Comparison of ENCODE assay signal across 8 cellular contexts in genomic region chr9:137087409-137087925, GRCh38. TPM values are rescaled to one million over a fixed set of nuclear protein-coding genes. Genes with fewer than 3 reads are reported as not detected.
DNase-seq lines count a peak whose midpoint lies in the region; ATAC-seq and TF ChIP-seq lines count a peak whose summit lies in the region.

No MANE protein-coding gene starts in this region.

- H3K4me3 ChIP-seq in gastroesophageal sphincter: peak overlapping the region; percentile 56 to 61
- peak overlapping the region; percentile 50 to 88 (median 79) for H3K4me3 ChIP-seq in skin epidermis

- no peak for ATAC-seq in gastroesophageal sphincter

- no peak for DNase-seq in activated naive CD4-positive, alpha-beta T cell treated with Interleukin-2 at 50 U/mL for 16 hours
- DNase-seq in UCSD-AML1 (lab: John Stamatoyannopoulos, UW; ENCODE audit: unreplicated experiment): peak; percentile 44
- no peak for DNase-seq in activated gamma-delta T cell treated with Interleukin-2 at 50 U/mL for 16 hours
- DNase-seq in NCI-H2171 treated with DMSO at 0.1 percent for 48 hours (lab: John Stamatoyannopoulos, UW): no peak
- DNase-seq in globus pallidus (ENCODE audit: low spot score): no peak

- peak overlapping the region; percentile 93 for H3K27ac Mint-ChIP-seq in activated naive CD4-positive, alpha-beta T cell treated with anti-CD3 and anti-CD28 coated beads, Interleukin-2, amount 50 U/mL, for 24 hours

- peaks cover 0 to 48% of the 10 kb centered on the region in 2 donors for H3K36me3 ChIP-seq in gastroesophageal sphincter

- no peaks in the 10 kb centered on the region for H3K9me3 Mint-ChIP-seq in activated naive CD4-positive, alpha-beta T cell treated with anti-CD3 and anti-CD28 coated beads, Interleukin-2, amount 50 U/mL, for 24 hours

- peaks cover 0 to 66% (median 14%) of the 10 kb centered on the region in 3 donors for H3K4me1 ChIP-seq in gastroesophageal sphincter

- H3K27ac ChIP-seq in gastroesophageal sphincter: peak overlapping the region; percentile 64 to 99 (median 96)
- peak overlapping the region; percentile 52 to 99 (median 97) for H3K27ac ChIP-seq in skin epidermis

- no peaks in the 10 kb centered on the region for H3K9me3 ChIP-seq in gastroesophageal sphincter

- peaks cover 34% of the 10 kb centered on the region for H3K4me1 Mint-ChIP-seq in activated naive CD4-positive, alpha-beta T cell treated with anti-CD3 and anti-CD28 coated beads, Interleukin-2, amount 50 U/mL, for 24 hours

- H3K4me3 Mint-ChIP-seq in activated naive CD4-positive, alpha-beta T cell treated with anti-CD3 and anti-CD28 coated beads, Interleukin-2, amount 50 U/mL, for 24 hours: peak overlapping the region; percentile 89

- TF ChIP-seq EP300 in gastroesophageal sphincter (IDR thresholded peaks at IDR 0.05): no peak

- TF ChIP-seq POLR2A in gastroesophageal sphincter (IDR thresholded peaks at IDR 0.05): no peak

- no peak for TF ChIP-seq CTCF in gastroesophageal sphincter (IDR thresholded peaks at IDR 0.05)

- WGBS in gastroesophageal sphincter (ENCODE audit: low coverage in 1 of 2), 2 donors: 20 to 45% methylated on average over 6 to 9 of the region's 22 CpGs

- H3K36me3 Mint-ChIP-seq in activated naive CD4-positive, alpha-beta T cell treated with anti-CD3 and anti-CD28 coated beads, Interleukin-2, amount 50 U/mL, for 24 hours: peaks cover 2% of the 10 kb centered on the region

- no peaks in the 10 kb centered on the region for H3K27me3 Mint-ChIP-seq in activated naive CD4-positive, alpha-beta T cell treated with anti-CD3 and anti-CD28 coated beads, Interleukin-2, amount 50 U/mL, for 24 hours

- H3K27me3 ChIP-seq in gastroesophageal sphincter: no peaks in the 10 kb centered on the region

RNA-seq across cellular contexts. Expression of gene MAN1B1, which starts 0.7 kb away (rescaled TPM):
- 10 to 100 TPM; 26.1 to 30.2 (median 29.3) TPM for total RNA-seq in gastroesophageal sphincter

RNA-seq across cellular contexts. Expression of gene UAP1L1, which starts 10.2 kb away (rescaled TPM):
- total RNA-seq in gastroesophageal sphincter: 1 to 10 TPM; 4.2 to 7.3 (median 6.0) TPM

RNA-seq across cellular contexts. Expression of gene SAPCD2, which starts 17.1 kb away (rescaled TPM):
- total RNA-seq in gastroesophageal sphincter: 1 to 10 TPM in 1 of 4 donors, under 1 TPM in 3; 0.13 to 1.3 (median 0.19) TPM

RNA-seq across cellular contexts. Expression of gene DPP7, which starts 27.1 kb away (rescaled TPM):
- 100 to 1,000 TPM in 3 of 4 donors, 10 to 100 TPM in 1; 74.5 to 124 (median 111) TPM for total RNA-seq in gastroesophageal sphincter

RNA-seq across cellular contexts. Expression of gene ENTPD2, which starts 33.6 kb away (rescaled TPM):
- 1 to 10 TPM in 1 of 4 donors, under 1 TPM in 1, not detected in 2; 0.58 to 1.6 TPM for total RNA-seq in gastroesophageal sphincter
